In the genomic region with DNA sequence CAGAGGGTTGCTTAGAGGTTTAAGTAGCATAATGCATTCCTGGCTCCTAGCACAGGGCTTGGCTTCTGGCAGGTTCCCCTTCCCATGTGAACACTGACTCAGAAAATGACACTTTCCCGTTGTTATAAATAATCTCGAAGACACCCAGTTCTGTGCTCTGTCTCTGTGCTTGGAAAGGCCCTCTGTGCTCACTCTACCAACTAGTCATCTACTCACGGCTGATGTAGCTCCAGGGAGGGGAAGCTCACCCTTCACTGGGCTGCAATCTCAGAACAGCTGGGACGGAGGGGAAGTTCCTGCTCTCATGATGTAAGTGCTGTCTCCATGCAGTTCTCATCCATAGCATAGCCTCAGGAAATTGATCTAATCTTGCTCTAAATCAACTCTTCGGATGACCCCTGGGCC, we compare ENCODE assay signal across 1 cellular context.
TF ChIP-seq lines count a peak whose summit lies in the region.

No MANE protein-coding gene starts in this region.

TF ChIP-seq in GM12878, 131 proteins besides CTCF, POLR2A, EP300 and RAD21 (continued from another document):
- TF ChIP-seq, protein P1, sequence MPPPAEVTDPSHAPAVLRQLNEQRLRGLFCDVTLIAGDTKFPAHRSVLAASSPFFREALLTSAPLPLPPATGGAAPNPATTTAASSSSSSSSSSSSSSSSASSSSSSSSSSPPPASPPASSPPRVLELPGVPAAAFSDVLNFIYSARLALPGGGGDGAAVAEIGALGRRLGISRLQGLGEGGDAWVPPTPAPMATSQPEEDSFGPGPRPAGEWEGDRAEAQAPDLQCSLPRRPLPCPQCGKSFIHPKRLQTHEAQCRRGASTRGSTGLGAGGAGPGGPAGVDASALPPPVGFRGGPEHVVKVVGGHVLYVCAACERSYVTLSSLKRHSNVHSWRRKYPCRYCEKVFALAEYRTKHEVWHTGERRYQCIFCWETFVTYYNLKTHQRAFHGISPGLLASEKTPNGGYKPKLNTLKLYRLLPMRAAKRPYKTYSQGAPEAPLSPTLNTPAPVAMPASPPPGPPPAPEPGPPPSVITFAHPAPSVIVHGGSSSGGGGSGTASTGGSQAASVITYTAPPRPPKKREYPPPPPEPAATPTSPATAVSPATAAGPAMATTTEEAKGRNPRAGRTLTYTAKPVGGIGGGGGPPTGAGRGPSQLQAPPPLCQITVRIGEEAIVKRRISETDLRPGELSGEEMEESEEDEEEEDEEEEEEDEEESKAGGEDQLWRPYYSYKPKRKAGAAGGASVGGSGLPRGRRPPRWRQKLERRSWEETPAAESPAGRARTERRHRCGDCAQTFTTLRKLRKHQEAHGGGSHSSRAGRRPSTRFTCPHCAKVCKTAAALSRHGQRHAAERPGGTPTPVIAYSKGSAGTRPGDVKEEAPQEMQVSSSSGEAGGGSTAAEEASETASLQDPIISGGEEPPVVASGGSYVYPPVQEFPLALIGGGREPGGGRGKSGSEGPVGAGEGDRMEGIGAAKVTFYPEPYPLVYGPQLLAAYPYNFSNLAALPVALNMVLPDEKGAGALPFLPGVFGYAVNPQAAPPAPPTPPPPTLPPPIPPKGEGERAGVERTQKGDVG (CRISPR knock-in tag; IDR thresholded peaks at IDR 0.05) = no peak
- TF ChIP-seq CREB1 (IDR thresholded peaks at IDR 0.05; ENCODE audit: low read depth) (no peak), ZBED1 (IDR thresholded peaks at IDR 0.05; ENCODE audit: borderline replicate concordance) (no peak), PML (IDR thresholded peaks at IDR 0.05; ENCODE audit: low read length) (no peak), NR2F1 (conservative IDR thresholded peaks at IDR 0.05) (no peak), SIX5 (IDR thresholded peaks at IDR 0.05; ENCODE audit: low read depth, low read length, severe bottlenecking) (no peak)
- TF ChIP-seq, protein P2, sequence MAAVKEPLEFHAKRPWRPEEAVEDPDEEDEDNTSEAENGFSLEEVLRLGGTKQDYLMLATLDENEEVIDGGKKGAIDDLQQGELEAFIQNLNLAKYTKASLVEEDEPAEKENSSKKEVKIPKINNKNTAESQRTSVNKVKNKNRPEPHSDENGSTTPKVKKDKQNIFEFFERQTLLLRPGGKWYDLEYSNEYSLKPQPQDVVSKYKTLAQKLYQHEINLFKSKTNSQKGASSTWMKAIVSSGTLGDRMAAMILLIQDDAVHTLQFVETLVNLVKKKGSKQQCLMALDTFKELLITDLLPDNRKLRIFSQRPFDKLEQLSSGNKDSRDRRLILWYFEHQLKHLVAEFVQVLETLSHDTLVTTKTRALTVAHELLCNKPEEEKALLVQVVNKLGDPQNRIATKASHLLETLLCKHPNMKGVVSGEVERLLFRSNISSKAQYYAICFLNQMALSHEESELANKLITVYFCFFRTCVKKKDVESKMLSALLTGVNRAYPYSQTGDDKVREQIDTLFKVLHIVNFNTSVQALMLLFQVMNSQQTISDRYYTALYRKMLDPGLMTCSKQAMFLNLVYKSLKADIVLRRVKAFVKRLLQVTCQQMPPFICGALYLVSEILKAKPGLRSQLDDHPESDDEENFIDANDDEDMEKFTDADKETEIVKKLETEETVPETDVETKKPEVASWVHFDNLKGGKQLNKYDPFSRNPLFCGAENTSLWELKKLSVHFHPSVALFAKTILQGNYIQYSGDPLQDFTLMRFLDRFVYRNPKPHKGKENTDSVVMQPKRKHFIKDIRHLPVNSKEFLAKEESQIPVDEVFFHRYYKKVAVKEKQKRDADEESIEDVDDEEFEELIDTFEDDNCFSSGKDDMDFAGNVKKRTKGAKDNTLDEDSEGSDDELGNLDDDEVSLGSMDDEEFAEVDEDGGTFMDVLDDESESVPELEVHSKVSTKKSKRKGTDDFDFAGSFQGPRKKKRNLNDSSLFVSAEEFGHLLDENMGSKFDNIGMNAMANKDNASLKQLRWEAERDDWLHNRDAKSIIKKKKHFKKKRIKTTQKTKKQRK (IDR thresholded peaks at IDR 0.05; ENCODE audit: low read depth, low read length) = no peak
- TF ChIP-seq, protein P3, sequence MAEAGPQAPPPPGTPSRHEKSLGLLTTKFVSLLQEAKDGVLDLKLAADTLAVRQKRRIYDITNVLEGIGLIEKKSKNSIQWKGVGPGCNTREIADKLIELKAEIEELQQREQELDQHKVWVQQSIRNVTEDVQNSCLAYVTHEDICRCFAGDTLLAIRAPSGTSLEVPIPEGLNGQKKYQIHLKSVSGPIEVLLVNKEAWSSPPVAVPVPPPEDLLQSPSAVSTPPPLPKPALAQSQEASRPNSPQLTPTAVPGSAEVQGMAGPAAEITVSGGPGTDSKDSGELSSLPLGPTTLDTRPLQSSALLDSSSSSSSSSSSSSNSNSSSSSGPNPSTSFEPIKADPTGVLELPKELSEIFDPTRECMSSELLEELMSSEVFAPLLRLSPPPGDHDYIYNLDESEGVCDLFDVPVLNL (IDR thresholded peaks at IDR 0.05; ENCODE audit: low read depth, low read length) = no peak
TF ChIP-seq in GM12878: peak in this region for 0.
